Comparison of ENCODE assay signal across 12 cellular contexts in genomic region chrX:39756086-39756883, GRCh38.
DNase-seq lines count a peak whose midpoint lies in the region; ATAC-seq and TF ChIP-seq lines count a peak whose summit lies in the region.
"Had no signal": no experiment of that assay in that cellular context is flagged by ENCODE, and none has a peak within 500 bp of the region (broad histone marks: within the 10 kb centered on the region; RNA-seq: fewer than 3 reads in every experiment).

No MANE protein-coding gene starts in this region.

- H3K9me3 ChIP-seq in MG63 (no peaks in the 10 kb centered on the region), mesodermal cell (ENCODE audit: control insufficient read depth, low read length) (peaks cover 3% of the 10 kb centered on the region), thyroid gland (no peaks in the 10 kb centered on the region)
- no peaks in the 10 kb centered on the region for H3K9me3 ChIP-seq in naive thymus-derived CD4-positive, alpha-beta T cell (ENCODE audit: control insufficient read depth in 2 of 3, low read length in 3 of 3)

- H3K27me3 ChIP-seq in MG63 = no peaks in the 10 kb centered on the region
- no peaks in the 10 kb centered on the region for H3K27me3 ChIP-seq in thyroid gland
- H3K27me3 ChIP-seq in naive thymus-derived CD4-positive, alpha-beta T cell (ENCODE audit: control insufficient read depth in 2 of 2, insufficient read depth in 2 of 2, low read length in 2 of 2) = no peaks in the 10 kb centered on the region

- H3K27ac Mint-ChIP-seq in brain = peak overlapping the region; percentile 24 to 95 (median 90)
- H3K27ac Mint-ChIP-seq in activated T-cell treated with anti-CD3 and anti-CD28 coated beads, Interleukin-2, amount 50 U/mL, for 72 hours = no peak overlapping the region
- no peak overlapping the region for H3K27ac Mint-ChIP-seq in naive thymus-derived CD4-positive, alpha-beta T cell
- H3K27ac Mint-ChIP-seq: CD8-positive, alpha-beta memory T cell; stimulated activated naive B cell treated with anti-CD40 and anti-IgM and Interleukin-4, amounts not matched to agents 10 μg/mL and 1 μg/mL and 100 μg/mL, for 72 hours had no signal

- CTCF ChIA-PET in naive thymus-derived CD4-positive, alpha-beta T cell (lab: Charles Lee) = no interaction called here

- peaks cover 86% of the 10 kb centered on the region for H3K4me1 Mint-ChIP-seq in brain
- peaks cover 30% of the 10 kb centered on the region for H3K4me1 Mint-ChIP-seq in activated T-cell treated with anti-CD3 and anti-CD28 coated beads, Interleukin-2, amount 50 U/mL, for 72 hours (ENCODE audit: low read depth)
- H3K4me1 Mint-ChIP-seq in naive thymus-derived CD4-positive, alpha-beta T cell = peaks cover 0 to 12% (median 6%) of the 10 kb centered on the region in 7 donors

- no peaks in the 10 kb centered on the region for H3K36me3 Mint-ChIP-seq in brain
- peaks cover 0 to 2% of the 10 kb centered on the region in 2 donors for H3K36me3 Mint-ChIP-seq in activated T-cell treated with anti-CD3 and anti-CD28 coated beads, Interleukin-2, amount 50 U/mL, for 72 hours (ENCODE audit: insufficient read depth in 2 of 2)
- no peaks in the 10 kb centered on the region for H3K36me3 Mint-ChIP-seq in naive thymus-derived CD4-positive, alpha-beta T cell
- H3K36me3 Mint-ChIP-seq: CD8-positive, alpha-beta memory T cell had no signal

- H3K36me3 ChIP-seq in MG63 (no peaks in the 10 kb centered on the region), mesodermal cell (ENCODE audit: control insufficient read depth, insufficient read depth, low read length) (no peaks in the 10 kb centered on the region), thyroid gland (no peaks in the 10 kb centered on the region)
- H3K36me3 ChIP-seq in naive thymus-derived CD4-positive, alpha-beta T cell (ENCODE audit: control insufficient read depth in 2 of 3, insufficient read depth in 3 of 3, low read length in 3 of 3) = no peaks in the 10 kb centered on the region
- H3K36me3 ChIP-seq: WERI-Rb-1 had no signal

- H3K9me3 Mint-ChIP-seq in brain = peaks cover 0 to 21% (median 0%) of the 10 kb centered on the region in 5 experiments
- H3K9me3 Mint-ChIP-seq in activated T-cell treated with anti-CD3 and anti-CD28 coated beads, Interleukin-2, amount 50 U/mL, for 72 hours = peaks cover 0 to 1% of the 10 kb centered on the region in 2 donors
- H3K9me3 Mint-ChIP-seq in naive thymus-derived CD4-positive, alpha-beta T cell = peaks cover 0 to 1% (median 0%) of the 10 kb centered on the region in 11 donors
- H3K9me3 Mint-ChIP-seq: CD8-positive, alpha-beta memory T cell had no signal

- TF ChIP-seq CTCF in brain (conservative IDR thresholded peaks at IDR 0.05) = no peak
- TF ChIP-seq CTCF in thyroid gland (IDR thresholded peaks at IDR 0.05) = no peak

- TF ChIP-seq POLR2A in thyroid gland (IDR thresholded peaks at IDR 0.05) = no peak

- peaks cover 15% of the 10 kb centered on the region for H3K27me3 Mint-ChIP-seq in brain
- H3K27me3 Mint-ChIP-seq in activated T-cell treated with anti-CD3 and anti-CD28 coated beads, Interleukin-2, amount 50 U/mL, for 72 hours (ENCODE audit: low read depth) = no peaks in the 10 kb centered on the region
- no peaks in the 10 kb centered on the region for H3K27me3 Mint-ChIP-seq in naive thymus-derived CD4-positive, alpha-beta T cell
- H3K27me3 Mint-ChIP-seq: stimulated activated naive B cell treated with anti-CD40 and anti-IgM and Interleukin-4, amounts not matched to agents 10 μg/mL and 1 μg/mL and 100 μg/mL, for 72 hours had no signal

- POLR2A ChIA-PET in naive thymus-derived CD4-positive, alpha-beta T cell (lab: Charles Lee) = no interaction called here

- H3K4me3 Mint-ChIP-seq in brain = peak overlapping the region in 1 of 5 experiments; percentile 41
- no peak overlapping the region for H3K4me3 Mint-ChIP-seq in activated T-cell treated with anti-CD3 and anti-CD28 coated beads, Interleukin-2, amount 50 U/mL, for 72 hours
- no peak overlapping the region for H3K4me3 Mint-ChIP-seq in naive thymus-derived CD4-positive, alpha-beta T cell
- H3K4me3 Mint-ChIP-seq: CD8-positive, alpha-beta memory T cell; stimulated activated naive B cell treated with anti-CD40 and anti-IgM and Interleukin-4, amounts not matched to agents 10 μg/mL and 1 μg/mL and 100 μg/mL, for 72 hours had no signal

- DNase-seq in MG63 = peak; percentile 65
- peak; percentile 41 to 55 for DNase-seq in thyroid gland
- DNase-seq in activated CD8-positive, alpha-beta memory T cell treated with anti-CD3 and anti-CD28 coated beads, Interleukin-2, amount 50 U/mL, for 4 hours = no peak
- DNase-seq in activated T-cell treated with anti-CD3 and anti-CD28 coated beads, Interleukin-2, amount 50 U/mL, for 72 hours = no peak
- no peak for DNase-seq in naive thymus-derived CD4-positive, alpha-beta T cell
- DNase-seq: CD8-positive, alpha-beta memory T cell; stimulated activated naive B cell treated with anti-CD40 and anti-IgM and Interleukin-4, amounts not matched to agents 10 μg/mL and 1 μg/mL and 100 μg/mL, for 72 hours; WERI-Rb-1 had no signal

- peaks cover 40% of the 10 kb centered on the region for H3K4me1 ChIP-seq in mesodermal cell (ENCODE audit: control insufficient read depth, insufficient read depth, low read length, poor library complexity, severe bottlenecking)
- peaks cover 24 to 34% of the 10 kb centered on the region in 2 donors for H3K4me1 ChIP-seq in thyroid gland
- no peaks in the 10 kb centered on the region for H3K4me1 ChIP-seq in naive thymus-derived CD4-positive, alpha-beta T cell (ENCODE audit: control insufficient read depth in 2 of 2, insufficient read depth in 2 of 2, low read length in 2 of 2)
- H3K4me1 ChIP-seq: parathyroid adenoma had no signal

- H3K4me3 ChIP-seq in MG63 = no peak overlapping the region
- no peak overlapping the region for H3K4me3 ChIP-seq in mesodermal cell (ENCODE audit: extremely low read depth, insufficient read depth, low read length, poor library complexity, severe bottlenecking)
- no peak overlapping the region for H3K4me3 ChIP-seq in thyroid gland (replicated peaks in 1 of 3)
- H3K4me3 ChIP-seq in naive thymus-derived CD4-positive, alpha-beta T cell (ENCODE audit: low read length) = no peak overlapping the region

- H3K27ac ChIP-seq in mesodermal cell (ENCODE audit: low read depth, low read length, severe bottlenecking) = peak overlapping the region; percentile 67
- H3K27ac ChIP-seq in thyroid gland = peak overlapping the region; percentile 73 to 84 (median 83)
- no peak overlapping the region for H3K27ac ChIP-seq in naive thymus-derived CD4-positive, alpha-beta T cell (ENCODE audit: low read depth, low read length)
- H3K27ac ChIP-seq: parathyroid adenoma had no signal

- WGBS in mesodermal cell (ENCODE audit: insufficient coverage in 2 of 2), 2 experiments = 87 to 89% methylated on average over 6 to 8 of the region's 18 CpGs
- WGBS in thyroid gland, 2 donors = 69 to 85% methylated on average over 11 to 14 of the region's 18 CpGs

- no peak for ATAC-seq in activated T-cell treated with anti-CD3 and anti-CD28 coated beads, Interleukin-2, amount 50 U/mL, for 72 hours (replicated peaks in 1 of 2)
- ATAC-seq in naive thymus-derived CD4-positive, alpha-beta T cell = no peak
- ATAC-seq: left lobe of liver; stimulated activated naive B cell treated with anti-CD40 and anti-IgM and Interleukin-4, amounts not matched to agents 10 μg/mL and 1 μg/mL and 100 μg/mL, for 72 hours had no signal

- intact Hi-C loops in thyroid gland (cut with DNase I) = no loop called here
- intact Hi-C loops in naive thymus-derived CD4-positive, alpha-beta T cell (cut with micrococcal nuclease) = no loop called here

Comparison
In these comparisons a context has a peak if more than half of its experiments do, and no peak if none do; other contexts are left out.
1. DNase-seq: peak in MG63 (single experiment) and thyroid gland (2 of 2); none in activated CD8-positive, alpha-beta memory T cell treated with anti-CD3 and anti-CD28 coated beads, Interleukin-2, amount 50 U/mL, for 4 hours (single experiment), activated T-cell treated with anti-CD3 and anti-CD28 coated beads, Interleukin-2, amount 50 U/mL, for 72 hours (0 of 2) and naive thymus-derived CD4-positive, alpha-beta T cell (0 of 9).
2. H3K27ac Mint-ChIP-seq: peak in brain (5 of 5); none in activated T-cell treated with anti-CD3 and anti-CD28 coated beads, Interleukin-2, amount 50 U/mL, for 72 hours (single experiment) and naive thymus-derived CD4-positive, alpha-beta T cell (0 of 9).